In the genomic region with DNA sequence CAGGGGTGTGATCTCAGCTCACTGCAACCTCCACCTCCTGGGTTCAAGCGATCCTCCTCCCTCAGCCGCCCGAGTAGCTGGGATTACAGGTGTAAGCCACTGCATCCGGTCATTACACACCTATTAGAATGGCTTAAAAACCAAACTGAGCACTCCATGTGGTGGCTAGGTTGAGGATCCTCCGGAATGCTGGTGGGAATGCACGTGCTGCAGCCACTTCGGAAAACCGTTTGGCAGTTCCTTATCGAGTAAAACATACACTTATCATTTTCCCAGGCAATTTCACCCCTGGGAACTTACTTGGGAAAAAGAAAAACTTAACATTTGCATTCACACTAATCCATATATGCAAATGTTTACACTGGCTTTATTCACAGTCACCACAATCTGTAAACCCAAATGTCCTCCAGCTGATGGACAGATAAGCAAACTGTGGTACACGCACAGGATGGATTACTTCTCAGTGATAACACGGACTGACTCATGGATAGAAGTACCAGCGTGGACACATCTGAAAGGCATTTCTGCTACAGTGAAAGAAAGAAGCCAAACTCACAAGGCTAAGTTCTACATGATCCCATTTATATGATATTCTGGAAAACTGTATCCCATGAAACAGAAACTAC, we compare ENCODE assay signal across 1 cellular context.
TF ChIP-seq lines count a peak whose summit lies in the region.

No MANE protein-coding gene starts in this region.

TF ChIP-seq in K562, 482 proteins besides CTCF, POLR2A, EP300 and RAD21 (continued from another document and continues in another):
- TF ChIP-seq GTF2B (IDR thresholded peaks at IDR 0.05; ENCODE audit: extremely low read depth, insufficient read length), result no peak
- TF ChIP-seq E2F6 (IDR thresholded peaks at IDR 0.05; ENCODE audit: borderline replicate concordance in 1 of 2, extremely low read depth in 1 of 2, insufficient read depth in 1 of 2, insufficient read length in 1 of 2, low read depth in 1 of 2, low read length in 1 of 2, poor library complexity in 1 of 2, severe bottlenecking in 1 of 2), result no peak
- no peak for TF ChIP-seq BMI1 (IDR thresholded peaks at IDR 0.05; ENCODE audit: low read length)
- no peak for TF ChIP-seq NFXL1 (CRISPR knock-in tag; IDR thresholded peaks at IDR 0.05)
- no peak for TF ChIP-seq RFX5 (IDR thresholded peaks at IDR 0.05; ENCODE audit: low read depth, low read length)
- no peak for TF ChIP-seq NKRF (IDR thresholded peaks at IDR 0.05; ENCODE audit: borderline replicate concordance)
- peak; percentile 23; the same call in 1 of the 2 replicates for TF ChIP-seq STAT5A (IDR thresholded peaks at IDR 0.05; ENCODE audit: borderline replicate concordance, low read length)
- TF ChIP-seq ELF2 (CRISPR knock-in tag; IDR thresholded peaks at IDR 0.05), result no peak
- no peak for TF ChIP-seq PATZ1 (CRISPR knock-in tag; IDR thresholded peaks at IDR 0.05; ENCODE audit: borderline replicate concordance)
- no peak for TF ChIP-seq E2F3 (CRISPR knock-in tag; IDR thresholded peaks at IDR 0.05)
- TF ChIP-seq ZNF280A (IDR thresholded peaks at IDR 0.05; ENCODE audit: low read depth, partially characterized antibody), result no peak
- TF ChIP-seq KDM1A (IDR thresholded peaks at IDR 0.05), result peak; percentile 27 to 84; a peak in 3 of 4 replicates
- TF ChIP-seq ZNF551 (CRISPR knock-in tag; IDR thresholded peaks at IDR 0.05), result no peak
- no peak for TF ChIP-seq ZNF695 (CRISPR knock-in tag; IDR thresholded peaks at IDR 0.05)
- TF ChIP-seq, protein P1, sequence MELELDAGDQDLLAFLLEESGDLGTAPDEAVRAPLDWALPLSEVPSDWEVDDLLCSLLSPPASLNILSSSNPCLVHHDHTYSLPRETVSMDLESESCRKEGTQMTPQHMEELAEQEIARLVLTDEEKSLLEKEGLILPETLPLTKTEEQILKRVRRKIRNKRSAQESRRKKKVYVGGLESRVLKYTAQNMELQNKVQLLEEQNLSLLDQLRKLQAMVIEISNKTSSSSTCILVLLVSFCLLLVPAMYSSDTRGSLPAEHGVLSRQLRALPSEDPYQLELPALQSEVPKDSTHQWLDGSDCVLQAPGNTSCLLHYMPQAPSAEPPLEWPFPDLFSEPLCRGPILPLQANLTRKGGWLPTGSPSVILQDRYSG (tag; conservative IDR thresholded peaks at IDR 0.05; ENCODE audit: low read depth), result no peak
- no peak for TF ChIP-seq NUFIP1 (IDR thresholded peaks at IDR 0.05; ENCODE audit: partially characterized antibody)
- no peak for TF ChIP-seq CEBPB (tag; IDR thresholded peaks at IDR 0.05)
- TF ChIP-seq GMEB1 (CRISPR knock-in tag; IDR thresholded peaks at IDR 0.05), result no peak
- no peak for TF ChIP-seq ZNF609 (CRISPR knock-in tag; IDR thresholded peaks at IDR 0.05; ENCODE audit: borderline replicate concordance)
- TF ChIP-seq KAT7 (CRISPR knock-in tag; IDR thresholded peaks at IDR 0.05; ENCODE audit: borderline replicate concordance), result no peak
- TF ChIP-seq KDM4B (IDR thresholded peaks at IDR 0.05; ENCODE audit: borderline replicate concordance in 2 of 2, low read depth in 1 of 2), result no peak
- TF ChIP-seq HDAC2 (IDR thresholded peaks at IDR 0.05), result peak; percentile 66; the same call in 1 of the 2 replicates
- TF ChIP-seq PPARD (CRISPR knock-in tag; IDR thresholded peaks at IDR 0.05), result no peak
- TF ChIP-seq PCBP1 (IDR thresholded peaks at IDR 0.05; ENCODE audit: low read depth, low read length, poor library complexity, severe bottlenecking), result no peak
- TF ChIP-seq TAL1 (IDR thresholded peaks at IDR 0.05), result peak; percentile 50
- no peak for TF ChIP-seq CREB1 (IDR thresholded peaks at IDR 0.05)
- TF ChIP-seq CREB1 (CRISPR knock-in tag; IDR thresholded peaks at IDR 0.05), result peak; percentile 56; the same call in 1 of the 2 replicates
- no peak for TF ChIP-seq TAF7 (tag; IDR thresholded peaks at IDR 0.05)
- no peak for TF ChIP-seq ESRRB (CRISPR knock-in tag; IDR thresholded peaks at IDR 0.05; ENCODE audit: borderline replicate concordance)
- TF ChIP-seq, protein P2, sequence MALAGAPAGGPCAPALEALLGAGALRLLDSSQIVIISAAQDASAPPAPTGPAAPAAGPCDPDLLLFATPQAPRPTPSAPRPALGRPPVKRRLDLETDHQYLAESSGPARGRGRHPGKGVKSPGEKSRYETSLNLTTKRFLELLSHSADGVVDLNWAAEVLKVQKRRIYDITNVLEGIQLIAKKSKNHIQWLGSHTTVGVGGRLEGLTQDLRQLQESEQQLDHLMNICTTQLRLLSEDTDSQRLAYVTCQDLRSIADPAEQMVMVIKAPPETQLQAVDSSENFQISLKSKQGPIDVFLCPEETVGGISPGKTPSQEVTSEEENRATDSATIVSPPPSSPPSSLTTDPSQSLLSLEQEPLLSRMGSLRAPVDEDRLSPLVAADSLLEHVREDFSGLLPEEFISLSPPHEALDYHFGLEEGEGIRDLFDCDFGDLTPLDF (CRISPR knock-in tag; IDR thresholded peaks at IDR 0.05), result no peak
- TF ChIP-seq DNMT1 (IDR thresholded peaks at IDR 0.05), result no peak
- TF ChIP-seq ZNF76 (CRISPR knock-in tag; IDR thresholded peaks at IDR 0.05; ENCODE audit: borderline replicate concordance), result no peak
- no peak for TF ChIP-seq ZNF584 (CRISPR knock-in tag; IDR thresholded peaks at IDR 0.05; ENCODE audit: low read depth)
- no peak for TF ChIP-seq ZNF384 (IDR thresholded peaks at IDR 0.05; ENCODE audit: low read depth, low read length)
- TF ChIP-seq SMAD3 (CRISPR knock-in tag; conservative IDR thresholded peaks at IDR 0.05), result no peak
- no peak for TF ChIP-seq ETS2 (tag; IDR thresholded peaks at IDR 0.05; ENCODE audit: borderline replicate concordance, poor library complexity, severe bottlenecking)
- no peak for TF ChIP-seq SRSF9 (IDR thresholded peaks at IDR 0.05; ENCODE audit: borderline replicate concordance, low read depth, low read length)
- TF ChIP-seq POLR2G (IDR thresholded peaks at IDR 0.05; ENCODE audit: low read depth, low read length), result no peak
- no peak for TF ChIP-seq PHF8 (IDR thresholded peaks at IDR 0.05; ENCODE audit: borderline replicate concordance, low read length)
- no peak for TF ChIP-seq EWSR1 (IDR thresholded peaks at IDR 0.05; ENCODE audit: borderline replicate concordance, low read depth, partially characterized antibody)
- TF ChIP-seq NR2C2 (CRISPR knock-in tag; IDR thresholded peaks at IDR 0.05), result peak; percentile 45; the same call in 1 of the 2 replicates
- TF ChIP-seq NR2C2 (tag; IDR thresholded peaks at IDR 0.05), result no peak
- TF ChIP-seq, protein P3, sequence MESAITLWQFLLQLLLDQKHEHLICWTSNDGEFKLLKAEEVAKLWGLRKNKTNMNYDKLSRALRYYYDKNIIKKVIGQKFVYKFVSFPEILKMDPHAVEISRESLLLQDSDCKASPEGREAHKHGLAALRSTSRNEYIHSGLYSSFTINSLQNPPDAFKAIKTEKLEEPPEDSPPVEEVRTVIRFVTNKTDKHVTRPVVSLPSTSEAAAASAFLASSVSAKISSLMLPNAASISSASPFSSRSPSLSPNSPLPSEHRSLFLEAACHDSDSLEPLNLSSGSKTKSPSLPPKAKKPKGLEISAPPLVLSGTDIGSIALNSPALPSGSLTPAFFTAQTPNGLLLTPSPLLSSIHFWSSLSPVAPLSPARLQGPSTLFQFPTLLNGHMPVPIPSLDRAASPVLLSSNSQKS (CRISPR knock-in tag; IDR thresholded peaks at IDR 0.05), result no peak
- TF ChIP-seq CBX2 (IDR thresholded peaks at IDR 0.05; ENCODE audit: insufficient read depth, low read length, poor library complexity, severe bottlenecking), result no peak
- no peak for TF ChIP-seq ZSCAN29 (IDR thresholded peaks at IDR 0.05)
- peak; percentile 81 for TF ChIP-seq LCOR (CRISPR knock-in tag; IDR thresholded peaks at IDR 0.05)
- TF ChIP-seq TEAD2 (tag; IDR thresholded peaks at IDR 0.05), result no peak
- no peak for TF ChIP-seq WHSC1 (IDR thresholded peaks at IDR 0.05; ENCODE audit: low read length)
